In the genomic region with DNA sequence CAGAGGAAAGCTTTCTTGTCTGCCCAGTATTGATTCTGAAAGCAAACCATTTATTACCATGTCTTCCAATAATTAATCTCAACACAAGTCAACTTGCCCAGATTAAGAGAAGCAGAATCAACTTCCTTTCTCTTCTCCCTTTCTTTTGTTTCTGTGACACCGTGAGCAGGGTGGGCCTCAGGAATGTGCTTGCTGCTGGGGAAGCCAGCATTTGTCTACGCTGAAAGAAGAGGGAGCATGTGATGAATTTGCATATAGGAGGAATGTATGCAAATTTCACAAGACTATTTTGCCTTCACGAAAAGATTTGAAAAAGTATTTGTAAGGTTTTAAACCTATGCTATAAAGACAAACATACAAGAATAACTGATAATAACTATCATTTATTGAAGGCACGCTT, we compare ENCODE assay signal across 1 cellular context.
A peak's percentile ranks its signal among the peaks of the same experiment; 100 is the strongest.
TF ChIP-seq lines count a peak whose summit lies in the region.

No MANE protein-coding gene starts in this region.

TF ChIP-seq in H1, 55 proteins besides CTCF, POLR2A, EP300 and RAD21:
- TF ChIP-seq ASH2L (IDR thresholded peaks at IDR 0.05; ENCODE audit: low read length) = peak; percentile 60
- TF ChIP-seq, protein P1, sequence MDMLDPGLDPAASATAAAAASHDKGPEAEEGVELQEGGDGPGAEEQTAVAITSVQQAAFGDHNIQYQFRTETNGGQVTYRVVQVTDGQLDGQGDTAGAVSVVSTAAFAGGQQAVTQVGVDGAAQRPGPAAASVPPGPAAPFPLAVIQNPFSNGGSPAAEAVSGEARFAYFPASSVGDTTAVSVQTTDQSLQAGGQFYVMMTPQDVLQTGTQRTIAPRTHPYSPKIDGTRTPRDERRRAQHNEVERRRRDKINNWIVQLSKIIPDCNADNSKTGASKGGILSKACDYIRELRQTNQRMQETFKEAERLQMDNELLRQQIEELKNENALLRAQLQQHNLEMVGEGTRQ (IDR thresholded peaks at IDR 0.05; ENCODE audit: low read length) = peak; percentile 41; the same call in 1 of the 2 replicates
- TF ChIP-seq TCF12 (IDR thresholded peaks at IDR 0.05; ENCODE audit: low read depth, low read length) = no peak
- no peak for TF ChIP-seq NRF1 (IDR thresholded peaks at IDR 0.05; ENCODE audit: low read depth, low read length)
- 0 out of 2 replicates have a peak, but pooled peaks have one; percentile 18 for TF ChIP-seq TAF1 (IDR thresholded peaks at IDR 0.05; ENCODE audit: low read depth, low read length)
- TF ChIP-seq CBX8 (IDR thresholded peaks at IDR 0.05; ENCODE audit: borderline replicate concordance, low read depth, low read length) = no peak
- TF ChIP-seq, protein P2, sequence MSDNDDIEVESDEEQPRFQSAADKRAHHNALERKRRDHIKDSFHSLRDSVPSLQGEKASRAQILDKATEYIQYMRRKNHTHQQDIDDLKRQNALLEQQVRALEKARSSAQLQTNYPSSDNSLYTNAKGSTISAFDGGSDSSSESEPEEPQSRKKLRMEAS (IDR thresholded peaks at IDR 0.05) = peak; percentile 44; the same call in 1 of the 2 replicates
- TF ChIP-seq TAF7 (optimal IDR thresholded peaks at IDR 0.05; ENCODE audit: borderline replicate concordance, low read depth, low read length) = no peak
- peak; percentile 93 for TF ChIP-seq TEAD4 (IDR thresholded peaks at IDR 0.05; ENCODE audit: low read depth, low read length)
TF ChIP-seq in H1: peak in this region for 5.
